In the genomic region with DNA sequence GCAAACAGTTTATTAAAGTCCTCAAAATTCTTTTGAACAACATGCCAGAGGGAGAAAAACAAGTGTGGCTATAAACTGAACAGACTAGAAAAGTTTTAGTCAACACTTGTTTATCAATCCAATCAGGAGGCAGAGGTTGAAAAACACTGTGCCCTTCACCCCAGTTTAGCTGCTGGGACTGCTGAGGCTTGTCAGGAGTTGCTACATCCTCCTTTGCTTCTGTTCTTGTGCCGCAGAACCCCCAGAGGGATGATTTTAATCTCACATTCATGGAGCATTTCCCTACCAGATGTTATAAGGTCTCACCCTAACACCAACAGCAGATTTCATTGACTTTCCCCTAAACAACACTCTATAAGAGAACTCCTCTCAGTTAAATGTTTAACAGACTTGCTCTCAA, we compare ENCODE assay signal across 19 cellular contexts.
"Had no signal": no experiment of that assay in that cellular context is flagged by ENCODE, and none has a peak within 500 bp of the region (broad histone marks: within the 10 kb centered on the region; RNA-seq: fewer than 3 reads in every experiment).

No MANE protein-coding gene starts in this region.

- ATAC-seq: left cardiac atrium; lower lobe of right lung; stimulated activated naive CD8-positive, alpha-beta T cell treated with anti-CD3 and anti-CD28 coated beads, Interleukin-15, amount 100 ng/mL, for 72 hours; T-cell had no signal

- H3K36me3 ChIP-seq: adrenal gland, cardiac muscle cell, lower lobe of right lung, sigmoid colon, thoracic aorta, WERI-Rb-1 had no signal

- H3K27ac Mint-ChIP-seq: activated naive CD4-positive, alpha-beta T cell treated with anti-CD3 and anti-CD28 coated beads, Interleukin-2, amount 50 U/mL, for 24 hours; endodermal cell; mesothelial cell of epicardium; stimulated activated naive CD8-positive, alpha-beta T cell treated with anti-CD3 and anti-CD28 coated beads, Interleukin-15, amount 100 ng/mL, for 72 hours; T-cell had no signal

- H3K27me3 ChIP-seq: adrenal gland, cardiac muscle cell, sigmoid colon, spleen had no signal

- H3K4me1 ChIP-seq: adrenal gland, lower lobe of right lung, spleen had no signal

- H3K4me3 Mint-ChIP-seq: activated naive CD4-positive, alpha-beta T cell treated with anti-CD3 and anti-CD28 coated beads, Interleukin-2, amount 50 U/mL, for 24 hours; endodermal cell; mesothelial cell of epicardium; stimulated activated naive CD8-positive, alpha-beta T cell treated with anti-CD3 and anti-CD28 coated beads, Interleukin-15, amount 100 ng/mL, for 72 hours; T-cell had no signal

- H3K36me3 Mint-ChIP-seq: mesothelial cell of epicardium had no signal

- H3K27me3 Mint-ChIP-seq: activated naive CD4-positive, alpha-beta T cell treated with anti-CD3 and anti-CD28 coated beads, Interleukin-2, amount 50 U/mL, for 24 hours; stimulated activated naive CD8-positive, alpha-beta T cell treated with anti-CD3 and anti-CD28 coated beads, Interleukin-15, amount 100 ng/mL, for 72 hours; T-cell had no signal

- DNase-seq: activated CD4-positive, alpha-beta T cell treated with anti-CD3 and anti-CD28 coated beads, Interleukin-2, amount 50 U/mL, for 48 hours; adrenal gland; endodermal cell; erythroblast; foreskin fibroblast; glutamatergic neuron; left cardiac atrium; lower lobe of right lung; sigmoid colon; spleen; stimulated activated naive CD8-positive, alpha-beta T cell treated with anti-CD3 and anti-CD28 coated beads, Interleukin-15, amount 100 ng/mL, for 72 hours; T-cell; T1000; WERI-Rb-1 had no signal

- H3K27ac ChIP-seq: adrenal gland, cardiac muscle cell, lower lobe of right lung, parathyroid adenoma, sigmoid colon, spleen, thoracic aorta, WERI-Rb-1 had no signal

- H3K4me1 Mint-ChIP-seq: activated naive CD4-positive, alpha-beta T cell treated with anti-CD3 and anti-CD28 coated beads, Interleukin-2, amount 50 U/mL, for 24 hours; stimulated activated naive CD8-positive, alpha-beta T cell treated with anti-CD3 and anti-CD28 coated beads, Interleukin-15, amount 100 ng/mL, for 72 hours; T-cell had no signal

- H3K9me3 ChIP-seq: adrenal gland, lower lobe of right lung, sigmoid colon, spleen, thoracic aorta had no signal

- H3K9me3 Mint-ChIP-seq: activated naive CD4-positive, alpha-beta T cell treated with anti-CD3 and anti-CD28 coated beads, Interleukin-2, amount 50 U/mL, for 24 hours; endodermal cell; mesothelial cell of epicardium; stimulated activated naive CD8-positive, alpha-beta T cell treated with anti-CD3 and anti-CD28 coated beads, Interleukin-15, amount 100 ng/mL, for 72 hours; T-cell had no signal

- H3K4me3 ChIP-seq: adrenal gland, cardiac muscle cell, lower lobe of right lung, sigmoid colon, spleen, thoracic aorta had no signal
